In genomic region chr11:60699282-60699681, GRCh38 we compare ENCODE assay signal across 20 cellular contexts. TPM values are rescaled to one million over a fixed set of nuclear protein-coding genes. Genes with fewer than 3 reads are reported as not detected.
A peak's percentile ranks its signal among the peaks of the same experiment; 100 is the strongest.
DNase-seq lines count a peak whose midpoint lies in the region; FAIRE-seq and TF ChIP-seq lines count a peak whose summit lies in the region.
"Had no signal": no experiment of that assay in that cellular context is flagged by ENCODE, and none has a peak within 500 bp of the region (broad histone marks: within the 10 kb centered on the region; RNA-seq: fewer than 3 reads in every experiment).

A gene with protein sequence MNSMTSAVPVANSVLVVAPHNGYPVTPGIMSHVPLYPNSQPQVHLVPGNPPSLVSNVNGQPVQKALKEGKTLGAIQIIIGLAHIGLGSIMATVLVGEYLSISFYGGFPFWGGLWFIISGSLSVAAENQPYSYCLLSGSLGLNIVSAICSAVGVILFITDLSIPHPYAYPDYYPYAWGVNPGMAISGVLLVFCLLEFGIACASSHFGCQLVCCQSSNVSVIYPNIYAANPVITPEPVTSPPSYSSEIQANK (plus strand): TSS chr11:60699612. CDS start chr11:60700861, 1,249 bp downstream.

- H3K4me3 ChIP-seq in Peyer's patch (peak within 1 kb of the TSS in 3 of 4 donors; percentile 9 to 47 (median 45)), mucosa of stomach (ENCODE audit: low read length) (no peak within 1 kb of the TSS)
- H3K4me3 ChIP-seq: BLaER1 treated with 17β-estradiol and CSF1 and Interleukin-3, amounts not matched to agents 10 nM and 100 nM; gastroesophageal sphincter; right lobe of liver had no signal

- no peaks in the 10 kb centered on the region for H3K27me3 ChIP-seq in Peyer's patch
- H3K27me3 ChIP-seq in mucosa of stomach (ENCODE audit: control insufficient read depth, insufficient read depth, low read length): no peaks in the 10 kb centered on the region
- H3K27me3 ChIP-seq: BLaER1 treated with 17β-estradiol and CSF1 and Interleukin-3, amounts not matched to agents 10 nM and 100 nM; gastroesophageal sphincter; right lobe of liver had no signal

- H3K36me3 Mint-ChIP-seq in glutamatergic neuron (ENCODE audit: unreplicated experiment): no peaks in the 10 kb centered on the region
- H3K36me3 Mint-ChIP-seq: naive thymus-derived CD4-positive, alpha-beta T cell had no signal

- no peaks in the 10 kb centered on the region for H3K4me1 Mint-ChIP-seq in glutamatergic neuron (ENCODE audit: low read depth, unreplicated experiment)
- H3K4me1 Mint-ChIP-seq: activated CD4-positive, alpha-beta T cell treated with anti-CD3 and anti-CD28 coated beads, Interleukin-2, amount 10 ng/mL, durations not matched to agents 7 days and 5 days; naive thymus-derived CD4-positive, alpha-beta T cell; stimulated activated naive CD8-positive, alpha-beta T cell treated with anti-CD3 and anti-CD28 coated beads, Interleukin-15, amount 100 ng/mL, for 72 hours had no signal

- TF ChIP-seq POLR2A in GM12892 (IDR thresholded peaks at IDR 0.05; ENCODE audit: low read depth, low read length) (no peak), Peyer's patch (IDR thresholded peaks at IDR 0.05) (peak in 1 of 2 donors; percentile 65)

- no peak within 1 kb of the TSS for H3K27ac Mint-ChIP-seq in glutamatergic neuron (ENCODE audit: unreplicated experiment)
- H3K27ac Mint-ChIP-seq: activated CD4-positive, alpha-beta T cell treated with anti-CD3 and anti-CD28 coated beads, Interleukin-2, amount 10 ng/mL, durations not matched to agents 7 days and 5 days; activated T-helper 1 cell treated with anti-CD3 and anti-CD28 coated beads, Interleukin-12 subunit alpha, Interleukin-12 subunit beta, Interleukin-2, Interleukin-4 antibody, amounts not matched to agents 30 ng/mL and 10 ng/mL and 1 ng/mL, durations not matched to agents 14 hours and 24 hours and 36 hours; naive thymus-derived CD4-positive, alpha-beta T cell; stimulated activated naive CD8-positive, alpha-beta T cell treated with anti-CD3 and anti-CD28 coated beads, Interleukin-15, amount 100 ng/mL, for 72 hours had no signal

- no peak within 1 kb of the TSS for H3K4me3 Mint-ChIP-seq in glutamatergic neuron (ENCODE audit: unreplicated experiment)
- H3K4me3 Mint-ChIP-seq: activated CD4-positive, alpha-beta T cell treated with anti-CD3 and anti-CD28 coated beads, Interleukin-2, amount 10 ng/mL, durations not matched to agents 7 days and 5 days; activated T-helper 1 cell treated with anti-CD3 and anti-CD28 coated beads, Interleukin-12 subunit alpha, Interleukin-12 subunit beta, Interleukin-2, Interleukin-4 antibody, amounts not matched to agents 30 ng/mL and 10 ng/mL and 1 ng/mL, durations not matched to agents 14 hours and 24 hours and 36 hours; naive thymus-derived CD4-positive, alpha-beta T cell; stimulated activated naive CD8-positive, alpha-beta T cell treated with anti-CD3 and anti-CD28 coated beads, Interleukin-15, amount 100 ng/mL, for 72 hours had no signal

- H3K4me1 ChIP-seq in Peyer's patch (peaks cover 0 to 22% (median 0%) of the 10 kb centered on the region in 4 donors), mucosa of stomach (ENCODE audit: control insufficient read depth, insufficient read depth, low read length) (peaks cover 21% of the 10 kb centered on the region)
- H3K4me1 ChIP-seq: gastroesophageal sphincter, right lobe of liver had no signal

- H3K36me3 ChIP-seq in Peyer's patch (peaks cover 0 to 4% (median 0%) of the 10 kb centered on the region in 3 donors), mucosa of stomach (ENCODE audit: control insufficient read depth, insufficient read depth, low read length) (no peaks in the 10 kb centered on the region)
- H3K36me3 ChIP-seq: BLaER1 treated with 17β-estradiol and CSF1 and Interleukin-3, amounts not matched to agents 10 nM and 100 nM; gastroesophageal sphincter; right lobe of liver had no signal

- peak in 1 of 6 experiments; percentile 21 for TF ChIP-seq CTCF in Peyer's patch (IDR thresholded peaks at IDR 0.05)
- no peak for TF ChIP-seq CTCF in glutamatergic neuron (IDR thresholded peaks at IDR 0.05; ENCODE audit: partially characterized antibody, unreplicated experiment)

- no peak for DNase-seq in GM12892 (ENCODE audit: insufficient read length)
- peak; percentile 99 for DNase-seq in NCI-H146 treated with DMSO at 0.1 percent for 48 hours (lab: John Stamatoyannopoulos, UW; ENCODE audit: unreplicated experiment)
- peak in 1 of 3 donors; percentile 68 for DNase-seq in Peyer's patch
- no peak for DNase-seq in ecto neural progenitor cell (ENCODE audit: low spot score)
- DNase-seq in cardiac septum (ENCODE audit: low spot score): no peak
- no peak for DNase-seq in activated naive CD4-positive, alpha-beta T cell treated with anti-CD3 and anti-CD28 coated beads, Interleukin-2, amount 50 U/mL, for 16 hours
- no peak for DNase-seq in glutamatergic neuron
- DNase-seq: activated CD4-positive, alpha-beta T cell treated with anti-CD3 and anti-CD28 coated beads, Interleukin-2, amount 10 ng/mL, durations not matched to agents 7 days and 5 days; effector memory CD4-positive, alpha-beta T cell; kidney; naive thymus-derived CD4-positive, alpha-beta T cell; NCI-H1694 treated with DMSO at 0.1 percent for 48 hours; right lobe of liver; stimulated activated naive CD8-positive, alpha-beta T cell treated with anti-CD3 and anti-CD28 coated beads, Interleukin-15, amount 100 ng/mL, for 72 hours; T-helper 2 cell had no signal

- peaks cover 2% of the 10 kb centered on the region for H3K27me3 Mint-ChIP-seq in glutamatergic neuron (ENCODE audit: unreplicated experiment)

- FAIRE-seq in GM12892 (lab: Jason Lieb, UNC): peak; percentile 81
- FAIRE-seq: kidney had no signal

- peak within 1 kb of the TSS; percentile 51 for H3K9ac ChIP-seq in mucosa of stomach (ENCODE audit: low read length)
- H3K9ac ChIP-seq: BLaER1 treated with 17β-estradiol and CSF1 and Interleukin-3, amounts not matched to agents 10 nM and 100 nM had no signal

- intact Hi-C loops in cardiac septum (cut with DNase I): no loop called here

- H3K9me3 Mint-ChIP-seq in glutamatergic neuron (ENCODE audit: unreplicated experiment): no peaks in the 10 kb centered on the region
- H3K9me3 Mint-ChIP-seq: activated CD4-positive, alpha-beta T cell treated with anti-CD3 and anti-CD28 coated beads, Interleukin-2, amount 10 ng/mL, durations not matched to agents 7 days and 5 days; activated T-helper 1 cell treated with anti-CD3 and anti-CD28 coated beads, Interleukin-12 subunit alpha, Interleukin-12 subunit beta, Interleukin-2, Interleukin-4 antibody, amounts not matched to agents 30 ng/mL and 10 ng/mL and 1 ng/mL, durations not matched to agents 14 hours and 24 hours and 36 hours; stimulated activated naive CD8-positive, alpha-beta T cell treated with anti-CD3 and anti-CD28 coated beads, Interleukin-15, amount 100 ng/mL, for 72 hours had no signal

- H3K9me3 ChIP-seq in Peyer's patch (no peaks in the 10 kb centered on the region), mucosa of stomach (ENCODE audit: control insufficient read depth, low read length) (no peaks in the 10 kb centered on the region)
- H3K9me3 ChIP-seq: gastroesophageal sphincter, right lobe of liver had no signal

- peak within 1 kb of the TSS in 3 of 4 donors; percentile 45 to 75 (median 73) for H3K27ac ChIP-seq in Peyer's patch
- H3K27ac ChIP-seq: BLaER1 treated with 17β-estradiol and CSF1 and Interleukin-3, amounts not matched to agents 10 nM and 100 nM; gastroesophageal sphincter; right lobe of liver; RWPE1 had no signal

RNA-seq across cellular contexts. Expression of the gene that starts here (rescaled TPM):
- polyA plus RNA-seq in GM12892 (2012; ENCODE audit: missing spikeins): not detected
- total RNA-seq in Peyer's patch (100 to 1,000 TPM in 3 of 4 donors, 10 to 100 TPM in 1; 13.2 to 541 (median 356) TPM), cardiac septum (not detected), glutamatergic neuron (ENCODE audit: unreplicated experiment) (not detected)
- total RNA-seq: activated CD4-positive, alpha-beta T cell treated with anti-CD3 and anti-CD28 coated beads, Interleukin-2, amount 10 ng/mL, durations not matched to agents 7 days and 5 days; activated T-helper 1 cell treated with anti-CD3 and anti-CD28 coated beads, Interleukin-12 subunit alpha, Interleukin-12 subunit beta, Interleukin-2, Interleukin-4 antibody, amounts not matched to agents 30 ng/mL and 10 ng/mL and 1 ng/mL, durations not matched to agents 14 hours and 24 hours and 36 hours; gastroesophageal sphincter; kidney; naive thymus-derived CD4-positive, alpha-beta T cell had no signal
- polyA plus RNA-seq: naive thymus-derived CD4-positive, alpha-beta T cell had no signal

Comparison
In these comparisons a context has a peak if more than half of its experiments do, and no peak if none do; other contexts are left out.
1. RNA of the gene that starts here (total RNA-seq): 13.2 to 541 TPM in Peyer's patch; not detected in cardiac septum (single experiment) and not detected in glutamatergic neuron (single experiment); every median in the first group is over 10 times any median in the second.